17 cellular contexts compared by ENCODE assay signal in the genomic region with DNA sequence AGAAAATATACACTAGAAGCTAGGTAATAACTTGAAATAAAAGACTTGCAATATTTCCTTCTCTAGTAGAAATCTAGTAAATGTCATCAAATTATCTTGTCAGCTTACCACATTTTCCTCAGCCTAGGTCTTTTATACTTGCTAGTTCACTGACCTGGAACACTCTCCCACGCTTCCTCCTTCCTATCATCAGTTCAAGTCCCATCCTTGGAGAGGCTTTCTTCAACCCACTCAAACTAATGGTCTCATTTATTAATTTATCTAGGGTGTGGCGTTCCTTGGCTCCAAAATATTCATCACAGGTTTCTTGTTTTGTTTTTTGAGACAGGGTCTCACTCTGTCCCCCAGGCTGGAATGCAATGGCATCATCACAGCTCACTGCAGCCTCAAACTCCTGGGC. TPM values are rescaled to one million over a fixed set of nuclear protein-coding genes. Genes with fewer than 3 reads are reported as not detected.
DNase-seq lines count a peak whose midpoint lies in the region; ATAC-seq, FAIRE-seq and TF ChIP-seq lines count a peak whose summit lies in the region.
"Had no signal": no experiment of that assay in that cellular context is flagged by ENCODE, and none has a peak within 500 bp of the region (broad histone marks: within the 10 kb centered on the region; RNA-seq: fewer than 3 reads in every experiment).

No MANE protein-coding gene starts in this region.

- no peak for TF ChIP-seq CTCF in CD8-positive, alpha-beta T cell (IDR thresholded peaks at IDR 0.05)
- TF ChIP-seq CTCF in activated B cell treated with CpG ODN at 0.5 μM for 24 hours (IDR thresholded peaks at IDR 0.05) (no peak), kidney (IDR thresholded peaks at IDR 0.05; ENCODE audit: borderline replicate concordance, extremely low read depth, insufficient read depth) (no peak)

- peaks cover 74% of the 10 kb centered on the region for H3K4me1 Mint-ChIP-seq in CD8-positive, alpha-beta T cell (ENCODE audit: low read depth)
- peaks cover 80% of the 10 kb centered on the region for H3K4me1 Mint-ChIP-seq in activated B cell treated with CpG ODN at 0.5 μM for 24 hours
- H3K4me1 Mint-ChIP-seq in memory B cell: peaks cover 43% of the 10 kb centered on the region

- no peak for DNase-seq in CD8-positive, alpha-beta T cell
- no peak for DNase-seq in GM19239 (ENCODE audit: insufficient read length, low spot score)
- no peak for DNase-seq in activated B cell treated with CpG ODN at 0.5 μM for 24 hours
- no peak for DNase-seq in memory B cell (ENCODE audit: low spot score in 2 of 2)
- DNase-seq in OCI-M2 (lab: John Stamatoyannopoulos, UW; ENCODE audit: unreplicated experiment): no peak
- no peak for DNase-seq in kidney
- DNase-seq in occipital lobe (lab: John Stamatoyannopoulos, UW): no peak
- DNase-seq: amygdala, NCI-H1092 treated with DMSO at 0.1 percent for 48 hours, NCI-H510A treated with DMSO at 0.1 percent for 48 hours, SHP77 treated with DMSO at 0.1 percent for 48 hours, substantia nigra had no signal

- H3K9me3 ChIP-seq in CD8-positive, alpha-beta T cell (ENCODE audit: low read length): no peaks in the 10 kb centered on the region
- no peaks in the 10 kb centered on the region for H3K9me3 ChIP-seq in kidney (ENCODE audit: control insufficient read depth in 1 of 2, low read length in 2 of 2)

- no peaks in the 10 kb centered on the region for H3K27me3 ChIP-seq in CD8-positive, alpha-beta T cell (ENCODE audit: insufficient read depth, low read length)

- no peaks in the 10 kb centered on the region for H3K36me3 ChIP-seq in CD8-positive, alpha-beta T cell (ENCODE audit: insufficient read depth, low read length)
- no peaks in the 10 kb centered on the region for H3K36me3 ChIP-seq in kidney (ENCODE audit: control insufficient read depth in 1 of 2, insufficient read depth in 2 of 2, low read length in 2 of 2)

- no peaks in the 10 kb centered on the region for H3K27me3 Mint-ChIP-seq in CD8-positive, alpha-beta T cell (ENCODE audit: low read depth)
- no peaks in the 10 kb centered on the region for H3K27me3 Mint-ChIP-seq in activated B cell treated with CpG ODN at 0.5 μM for 24 hours
- H3K27me3 Mint-ChIP-seq in memory B cell: no peaks in the 10 kb centered on the region

- H3K9me3 Mint-ChIP-seq in CD8-positive, alpha-beta T cell: no peaks in the 10 kb centered on the region
- H3K9me3 Mint-ChIP-seq in activated B cell treated with CpG ODN at 0.5 μM for 24 hours (no peaks in the 10 kb centered on the region), memory B cell (no peaks in the 10 kb centered on the region)

- peak overlapping the region; percentile 36 for H3K4me3 Mint-ChIP-seq in CD8-positive, alpha-beta T cell
- peak overlapping the region; percentile 53 for H3K4me3 Mint-ChIP-seq in activated B cell treated with CpG ODN at 0.5 μM for 24 hours
- peak overlapping the region; percentile 65 for H3K4me3 Mint-ChIP-seq in memory B cell

- intact Hi-C loops in CD8-positive, alpha-beta T cell (cut with DNase I, micrococcal nuclease): loop anchor here (5.0 to 10.0 kb wide), 4 partner anchors 307 to 1362 kb away; partner anchors contain the start of genes ETF1 (in 2 of the 2), FAM53C (in 2 of the 2) and KDM3B (in 2 of the 2)
- intact Hi-C loops in activated B cell treated with CpG ODN at 0.5 μM for 24 hours (cut with micrococcal nuclease) (loop anchor here (2.0 kb wide), 2 partner anchors 33 to 141 kb away; partner anchors contain the start of gene PKD2L2), kidney (cut with DNase I) (loop anchor here (10.0 kb wide), 1 partner anchor 255 kb away; no protein-coding TSS in a partner anchor)

- ATAC-seq in CD8-positive, alpha-beta T cell: no peak
- ATAC-seq in activated B cell treated with CpG ODN at 0.5 μM for 24 hours (ENCODE audit: low read depth) (no peak), memory B cell (ENCODE audit: low read depth) (no peak), HG02759 (IDR thresholded peaks at IDR 0.05; ENCODE audit: unreplicated experiment) (no peak)

- H3K4me1 ChIP-seq in CD8-positive, alpha-beta T cell (ENCODE audit: insufficient read depth, low read length): peaks cover 72% of the 10 kb centered on the region
- H3K4me1 ChIP-seq in kidney (ENCODE audit: control insufficient read depth in 1 of 2, insufficient read depth in 1 of 2, low read depth in 1 of 2, low read length in 2 of 2): peaks cover 9 to 13% of the 10 kb centered on the region in 2 donors

- no peak overlapping the region for H3K4me3 ChIP-seq in CD8-positive, alpha-beta T cell (ENCODE audit: low read depth, low read length)
- H3K4me3 ChIP-seq in kidney (ENCODE audit: low read length in 2 of 2): no peak overlapping the region

- peak overlapping the region; percentile 52 for H3K27ac Mint-ChIP-seq in CD8-positive, alpha-beta T cell
- H3K27ac Mint-ChIP-seq in activated B cell treated with CpG ODN at 0.5 μM for 24 hours (peak overlapping the region; percentile 93), memory B cell (peak overlapping the region; percentile 98)

- no peak overlapping the region for H3K9ac ChIP-seq in kidney (ENCODE audit: low read length in 2 of 2)

- H3K27ac ChIP-seq in CD8-positive, alpha-beta T cell (ENCODE audit: low read depth, low read length): no peak overlapping the region
- no peak overlapping the region for H3K27ac ChIP-seq in kidney (ENCODE audit: low read depth in 2 of 2, low read length in 2 of 2)

- POLR2A ChIA-PET in CD8-positive, alpha-beta T cell (lab: Charles Lee): no interaction called here
- POLR2A ChIA-PET in activated B cell treated with CpG ODN at 0.5 μM for 24 hours (lab: Charles Lee): interaction anchor here (0.6 to 1.1 kb wide), 6 partner anchors 25 to 514 kb away, joined by 3 to 5 read pairs (median 4); partner anchors contain the start of genes ETF1 and KIF20A

- CTCF ChIA-PET in CD8-positive, alpha-beta T cell (lab: Charles Lee): interaction anchor here (2.1 kb wide), 1 partner anchor 40 kb away, joined by 5 read pairs; no protein-coding TSS in a partner anchor
- CTCF ChIA-PET in activated B cell treated with CpG ODN at 0.5 μM for 24 hours (lab: Charles Lee): interaction anchor here (0.7 to 2.2 kb wide), 3 partner anchors 48 to 323 kb away, joined by 3 to 5 read pairs (median 4); partner anchors contain the start of gene KDM3B

- FAIRE-seq in GM19239 (lab: Jason Lieb, UNC) (peak; percentile 23), kidney (lab: Jason Lieb, UNC) (no peak)

- peaks cover 26% of the 10 kb centered on the region for H3K36me3 Mint-ChIP-seq in CD8-positive, alpha-beta T cell
- H3K36me3 Mint-ChIP-seq in activated B cell treated with CpG ODN at 0.5 μM for 24 hours (ENCODE audit: low read depth) (peaks cover 23% of the 10 kb centered on the region), memory B cell (peaks cover 5% of the 10 kb centered on the region)

RNA-seq across cellular contexts. Expression of gene FAM13B, which starts 2.9 kb away (rescaled TPM):
- total RNA-seq in CD8-positive, alpha-beta T cell: 10 to 100 TPM; 49.9 to 53.6 TPM
- total RNA-seq in activated B cell treated with CpG ODN at 0.5 μM for 24 hours (76.6 and 84.1 TPM in 2 replicates), kidney (41.8 TPM), occipital lobe (90.6 TPM)
- polyA plus RNA-seq in kidney (ENCODE audit: insufficient read depth, low read depth, low replicate concordance): 7.6 TPM

RNA-seq across cellular contexts. Expression of gene WNT8A, which starts 53.9 kb away (rescaled TPM):
- not detected for total RNA-seq in CD8-positive, alpha-beta T cell
- not detected in 2 replicates for total RNA-seq in activated B cell treated with CpG ODN at 0.5 μM for 24 hours
- total RNA-seq in kidney: not detected
- polyA plus RNA-seq in kidney (ENCODE audit: insufficient read depth, low read depth, low replicate concordance): not detected
- not detected for total RNA-seq in occipital lobe
- total RNA-seq: dermis microvascular lymphatic vessel endothelial cell, H4, mucosa of gallbladder, renal cortical epithelial cell had no signal
